Comparison of ENCODE assay signal across 10 cellular contexts in genomic region chr5:170745481-170746061, GRCh38. TPM values are rescaled to one million over a fixed set of nuclear protein-coding genes. Genes with fewer than 3 reads are reported as not detected.
DNase-seq lines count a peak whose midpoint lies in the region; ATAC-seq and TF ChIP-seq lines count a peak whose summit lies in the region.
"Had no signal": no experiment of that assay in that cellular context is flagged by ENCODE, and none has a peak within 500 bp of the region (broad histone marks: within the 10 kb centered on the region; RNA-seq: fewer than 3 reads in every experiment).

No MANE protein-coding gene starts in this region.

- H3K36me3 ChIP-seq in left lung (no peaks in the 10 kb centered on the region), suprapubic skin (no peaks in the 10 kb centered on the region)

- TF ChIP-seq EP300 in suprapubic skin (IDR thresholded peaks at IDR 0.05), result no peak

- H3K4me1 ChIP-seq in left lung, result peaks cover 8 to 21% of the 10 kb centered on the region in 2 donors
- H3K4me1 ChIP-seq in suprapubic skin, result peaks cover 23% of the 10 kb centered on the region

- TF ChIP-seq CTCF in left lung (IDR thresholded peaks at IDR 0.05) (no peak), suprapubic skin (IDR thresholded peaks at IDR 0.05) (no peak)

- H3K27ac ChIP-seq in left lung (peak overlapping the region in 1 of 2 donors; percentile 45), suprapubic skin (no peak overlapping the region)

- no peak overlapping the region for H3K4me3 ChIP-seq in left lung
- H3K4me3 ChIP-seq in suprapubic skin, result no peak overlapping the region

- DNase-seq in SIG-M5 treated with dmso at 0.1 percent for 504 hours (lab: John Stamatoyannopoulos, UW; ENCODE audit: unreplicated experiment) (peak; percentile 40), SIG-M5 (lab: John Stamatoyannopoulos, UW) (no peak), ecto neural progenitor cell (ENCODE audit: low spot score) (peak; percentile 75), left lung (peak in 1 of 2 donors; percentile 67), ureter (ENCODE audit: low spot score) (peak; percentile 41), suprapubic skin (ENCODE audit: low spot score in 2 of 2) (no peak)
- no peak for DNase-seq in activated CD4-positive, alpha-beta T cell treated with anti-CD3 and anti-CD28 coated beads for 4 hours
- no peak for DNase-seq in activated T-cell treated with anti-CD3 and anti-CD28 coated beads, Interleukin-2, amount 50 U/mL, for 48 hours
- DNase-seq: activated CD4-positive, alpha-beta T cell treated with anti-CD3 and anti-CD28 coated beads, Interleukin-2, amount 10 ng/mL, durations not matched to agents 24 days and 14 days; NCI-H510A had no signal

- H3K9me3 ChIP-seq in left lung (no peaks in the 10 kb centered on the region), suprapubic skin (no peaks in the 10 kb centered on the region)

- ATAC-seq in left lung, result peak; percentile 72

- 14% methylated on average over 8 of the region's 11 CpGs for WGBS in suprapubic skin

- no peak for TF ChIP-seq POLR2A in suprapubic skin (IDR thresholded peaks at IDR 0.05)

- H3K27me3 ChIP-seq in left lung (peaks cover 0 to 41% of the 10 kb centered on the region in 2 donors), suprapubic skin (peaks cover 10% of the 10 kb centered on the region)

- intact Hi-C loops in left lung (cut with DNase I), result loop anchor here in 1 of 2 donors (5.0 kb wide), 1 partner anchor 47 kb away; no protein-coding TSS in a partner anchor

RNA-seq across cellular contexts. Expression of gene GABRP, which starts 38.0 kb away (rescaled TPM):
- total RNA-seq in left lung, result under 1 TPM; 0.10 to 0.26 TPM
- total RNA-seq in ureter, result 0.42 TPM
- 10 to 100 TPM in 2 of 4 donors, 1 to 10 TPM in 2; 8.0 to 24.3 (median 16.1) TPM for total RNA-seq in suprapubic skin
- total RNA-seq: activated CD4-positive, alpha-beta T cell treated with anti-CD3 and anti-CD28 coated beads, Interleukin-2, amount 10 ng/mL, durations not matched to agents 24 days and 14 days had no signal

Comparison
In these comparisons a context has a peak if more than half of its experiments do, and no peak if none do; other contexts are left out.
1. DNase-seq: peak in SIG-M5 treated with dmso at 0.1 percent for 504 hours (single experiment), ecto neural progenitor cell (single experiment) and ureter (single experiment); none in SIG-M5 (single experiment), suprapubic skin (0 of 2), activated CD4-positive, alpha-beta T cell treated with anti-CD3 and anti-CD28 coated beads for 4 hours (0 of 2) and activated T-cell treated with anti-CD3 and anti-CD28 coated beads, Interleukin-2, amount 50 U/mL, for 48 hours (0 of 2).